ENCODE assay signal across 13 cellular contexts in the genomic region with DNA sequence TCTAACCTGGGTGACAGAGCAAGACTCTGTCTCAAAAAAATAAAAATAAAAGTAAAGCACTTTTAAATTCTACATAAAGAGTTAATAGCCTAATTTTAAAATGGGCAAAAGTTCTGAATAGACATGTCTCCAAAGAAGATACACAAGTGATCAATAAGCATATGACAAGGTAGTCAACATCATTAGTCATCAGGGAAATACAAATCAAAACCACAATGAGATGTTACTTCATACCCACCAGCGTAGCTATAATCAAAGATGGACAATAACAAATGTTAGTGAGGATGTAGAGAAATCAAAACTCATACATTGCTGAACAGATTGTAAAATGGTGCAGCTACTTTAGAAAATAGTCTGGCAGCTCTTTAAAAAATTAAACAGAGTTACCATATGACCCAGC.
DNase-seq lines count a peak whose midpoint lies in the region; ATAC-seq and TF ChIP-seq lines count a peak whose summit lies in the region.
"Had no signal": no experiment of that assay in that cellular context is flagged by ENCODE, and none has a peak within 500 bp of the region (broad histone marks: within the 10 kb centered on the region; RNA-seq: fewer than 3 reads in every experiment).

No MANE protein-coding gene starts in this region.

- H3K4me1 ChIP-seq in thyroid gland = peaks cover 0 to 3% of the 10 kb centered on the region in 2 donors

- peak; percentile 39 for ATAC-seq in CD4-positive, alpha-beta T cell (ENCODE audit: poor library complexity)
- no peak for ATAC-seq in T-cell (replicated peaks in 1 of 4)
- no peak for ATAC-seq in natural killer cell

- no peaks in the 10 kb centered on the region for H3K36me3 ChIP-seq in thyroid gland

- H3K4me1 Mint-ChIP-seq in activated T-cell treated with anti-CD3 and anti-CD28 coated beads, Interleukin-2, amount 50 U/mL, for 24 hours (ENCODE audit: low read depth) = peaks cover 75% of the 10 kb centered on the region
- H3K4me1 Mint-ChIP-seq in CD4-positive, alpha-beta T cell (ENCODE audit: low read depth) = peaks cover 65% of the 10 kb centered on the region
- H3K4me1 Mint-ChIP-seq in T-cell (peaks cover 72 to 77% (median 77%) of the 10 kb centered on the region in 3 donors), natural killer cell (peaks cover 66 to 72% of the 10 kb centered on the region in 2 donors)
- H3K4me1 Mint-ChIP-seq: B cell had no signal

- H3K27me3 ChIP-seq in CD4-positive, alpha-beta T cell (ENCODE audit: control insufficient read depth, insufficient read depth, low read length) = no peaks in the 10 kb centered on the region
- H3K27me3 ChIP-seq in thyroid gland = no peaks in the 10 kb centered on the region

- TF ChIP-seq CTCF in CD4-positive, alpha-beta T cell (IDR thresholded peaks at IDR 0.05) = no peak
- TF ChIP-seq CTCF in natural killer cell (IDR thresholded peaks at IDR 0.05) (no peak), thyroid gland (IDR thresholded peaks at IDR 0.05) (no peak)

- 94 to 95% methylated on average over 1 of the region's 1 CpG for WGBS in thyroid gland, 2 donors

- peak overlapping the region; percentile 60 for H3K27ac Mint-ChIP-seq in activated T-cell treated with anti-CD3 and anti-CD28 coated beads, Interleukin-2, amount 50 U/mL, for 24 hours
- peak overlapping the region; percentile 91 for H3K27ac Mint-ChIP-seq in CD4-positive, alpha-beta T cell
- H3K27ac Mint-ChIP-seq in T-cell = peak overlapping the region; percentile 5 to 68
- peak overlapping the region; percentile 70 to 96 for H3K27ac Mint-ChIP-seq in natural killer cell
- H3K27ac Mint-ChIP-seq: B cell, H9 had no signal

- no peak for DNase-seq in activated T-cell treated with anti-CD3 and anti-CD28 coated beads, Interleukin-2, amount 50 U/mL, for 24 hours
- no peak for DNase-seq in activated T-cell treated with anti-CD3 and anti-CD28 coated beads, Interleukin-2, amount 50 U/mL, for 1 hour
- DNase-seq in CD4-positive, alpha-beta T cell = no peak
- DNase-seq in T-cell (no peak), natural killer cell (no peak), thyroid gland (no peak), dermis blood vessel endothelial cell (no peak)
- DNase-seq: C1 segment of cervical spinal cord, DMS53, GF-D8, GOT3, H9 had no signal

- no peaks in the 10 kb centered on the region for H3K27me3 Mint-ChIP-seq in activated T-cell treated with anti-CD3 and anti-CD28 coated beads, Interleukin-2, amount 50 U/mL, for 24 hours
- H3K27me3 Mint-ChIP-seq in CD4-positive, alpha-beta T cell = no peaks in the 10 kb centered on the region
- no peaks in the 10 kb centered on the region for H3K27me3 Mint-ChIP-seq in T-cell
- no peaks in the 10 kb centered on the region for H3K27me3 Mint-ChIP-seq in natural killer cell (ENCODE audit: low read depth in 2 of 2)
- H3K27me3 Mint-ChIP-seq: B cell had no signal

- CTCF ChIA-PET in CD4-positive, alpha-beta T cell (lab: Charles Lee) = interaction anchor here (1.2 to 1.3 kb wide), 2 partner anchors 19 to 64 kb away, joined by 3 to 7 read pairs; a partner anchor contains a TSS
- CTCF ChIA-PET in T-cell (lab: Charles Lee) = interaction anchor here in 1 of 2 donors (1.0 kb wide), 1 partner anchor 65 kb away, joined by 3 read pairs; no protein-coding TSS in a partner anchor

- POLR2A ChIA-PET in CD4-positive, alpha-beta T cell (lab: Charles Lee) = interaction anchor here (0.9 kb wide), 1 partner anchor 76 kb away, joined by 4 read pairs; no protein-coding TSS in a partner anchor
- POLR2A ChIA-PET in T-cell (lab: Charles Lee) = interaction anchor here in 1 of 2 donors (0.6 kb wide), 1 partner anchor 35 kb away, joined by 4 read pairs; no protein-coding TSS in a partner anchor

- no peak for TF ChIP-seq POLR2A in thyroid gland (IDR thresholded peaks at IDR 0.05)

- intact Hi-C loops in CD4-positive, alpha-beta T cell (cut with DNase I, micrococcal nuclease) = no loop called here
- intact Hi-C loops in natural killer cell (cut with micrococcal nuclease) (no loop called here), thyroid gland (cut with DNase I) (no loop called here)

- H3K4me3 ChIP-seq in thyroid gland (replicated peaks in 1 of 3) = no peak overlapping the region

- peaks cover 3% of the 10 kb centered on the region for H3K9me3 Mint-ChIP-seq in activated T-cell treated with anti-CD3 and anti-CD28 coated beads, Interleukin-2, amount 50 U/mL, for 24 hours
- H3K9me3 Mint-ChIP-seq in CD4-positive, alpha-beta T cell = peaks cover 6% of the 10 kb centered on the region
- H3K9me3 Mint-ChIP-seq in T-cell (peaks cover 0 to 3% (median 0%) of the 10 kb centered on the region in 3 donors), natural killer cell (no peaks in the 10 kb centered on the region)

- H3K36me3 Mint-ChIP-seq in activated T-cell treated with anti-CD3 and anti-CD28 coated beads, Interleukin-2, amount 50 U/mL, for 24 hours (ENCODE audit: low read depth) = peaks cover 52% of the 10 kb centered on the region
- H3K36me3 Mint-ChIP-seq in CD4-positive, alpha-beta T cell (ENCODE audit: low read depth) = peaks cover 60% of the 10 kb centered on the region
- H3K36me3 Mint-ChIP-seq in T-cell (peaks cover 54% of the 10 kb centered on the region), natural killer cell (no peaks in the 10 kb centered on the region)

- H3K27ac ChIP-seq in CD4-positive, alpha-beta T cell (ENCODE audit: low read depth, low read length) = no peak overlapping the region
- no peak overlapping the region for H3K27ac ChIP-seq in thyroid gland

- H3K9me3 ChIP-seq in CD4-positive, alpha-beta T cell (ENCODE audit: control insufficient read depth, low read length) = no peaks in the 10 kb centered on the region
- H3K9me3 ChIP-seq in thyroid gland = no peaks in the 10 kb centered on the region

- H3K4me3 Mint-ChIP-seq in activated T-cell treated with anti-CD3 and anti-CD28 coated beads, Interleukin-2, amount 50 U/mL, for 24 hours = no peak overlapping the region
- H3K4me3 Mint-ChIP-seq in CD4-positive, alpha-beta T cell = no peak overlapping the region
- H3K4me3 Mint-ChIP-seq in T-cell (no peak overlapping the region), natural killer cell (no peak overlapping the region)
- H3K4me3 Mint-ChIP-seq: B cell, H9 had no signal

Comparison
In these comparisons a context has a peak if more than half of its experiments do, and no peak if none do; other contexts are left out.
1. H3K27ac Mint-ChIP-seq: peak in every context shown above with its lines; median percentile 91 in CD4-positive, alpha-beta T cell; 83 in natural killer cell; 60 in activated T-cell treated with anti-CD3 and anti-CD28 coated beads, Interleukin-2, amount 50 U/mL, for 24 hours; 36 in T-cell.